In genomic region chr9:125964702-125965225, GRCh38 we compare ENCODE assay signal across 18 cellular contexts.
A peak's percentile ranks its signal among the peaks of the same experiment; 100 is the strongest.
DNase-seq lines count a peak whose midpoint lies in the region; ATAC-seq and TF ChIP-seq lines count a peak whose summit lies in the region.
"Had no signal": no experiment of that assay in that cellular context is flagged by ENCODE, and none has a peak within 500 bp of the region (broad histone marks: within the 10 kb centered on the region; RNA-seq: fewer than 3 reads in every experiment).

No MANE protein-coding gene starts in this region.

- CTCF ChIA-PET in naive thymus-derived CD4-positive, alpha-beta T cell (lab: Charles Lee) = no interaction called here

- no peaks in the 10 kb centered on the region for H3K9me3 ChIP-seq in WERI-Rb-1 (ENCODE audit: severe bottlenecking)
- H3K9me3 ChIP-seq in endodermal cell (ENCODE audit: control insufficient read depth, low read length) = no peaks in the 10 kb centered on the region
- no peaks in the 10 kb centered on the region for H3K9me3 ChIP-seq in neural cell (ENCODE audit: low read length)
- no peaks in the 10 kb centered on the region for H3K9me3 ChIP-seq in stomach smooth muscle (ENCODE audit: control insufficient read depth in 2 of 2, low read length in 2 of 2)
- no peaks in the 10 kb centered on the region for H3K9me3 ChIP-seq in naive thymus-derived CD4-positive, alpha-beta T cell (ENCODE audit: control insufficient read depth in 2 of 3, low read length in 3 of 3)
- H3K9me3 ChIP-seq: BE2C had no signal

- no peaks in the 10 kb centered on the region for H3K79me2 ChIP-seq in neural cell (replicated peaks; ENCODE audit: insufficient read depth, low read length)

- H3K36me3 Mint-ChIP-seq in endodermal cell (ENCODE audit: low read depth) = peaks cover 31% of the 10 kb centered on the region
- peaks cover 0 to 48% (median 9%) of the 10 kb centered on the region in 5 donors for H3K36me3 Mint-ChIP-seq in naive thymus-derived CD4-positive, alpha-beta T cell
- H3K36me3 Mint-ChIP-seq: IgD-negative memory B cell had no signal

- no peak for TF ChIP-seq RAD21 in neural cell (conservative IDR thresholded peaks at IDR 0.05)

- H3K4me3 Mint-ChIP-seq in endodermal cell = no peak overlapping the region
- no peak overlapping the region for H3K4me3 Mint-ChIP-seq in naive thymus-derived CD4-positive, alpha-beta T cell
- H3K4me3 Mint-ChIP-seq: CD4-positive, CD25-positive, alpha-beta regulatory T cell had no signal

- H3K9me2 ChIP-seq in neural cell (ENCODE audit: insufficient read depth, low read length) = no peaks in the 10 kb centered on the region

- POLR2A ChIA-PET in naive thymus-derived CD4-positive, alpha-beta T cell (lab: Charles Lee) = no interaction called here

- peak overlapping the region; percentile 67 for H3K27ac ChIP-seq in WERI-Rb-1
- H3K27ac ChIP-seq in endodermal cell (ENCODE audit: low read depth, low read length) = peak overlapping the region; percentile 10
- peak overlapping the region; percentile 35 for H3K27ac ChIP-seq in neural cell (ENCODE audit: low read length)
- peak overlapping the region; percentile 60 for H3K27ac ChIP-seq in stomach smooth muscle (ENCODE audit: low read length)
- no peak overlapping the region for H3K27ac ChIP-seq in naive thymus-derived CD4-positive, alpha-beta T cell (ENCODE audit: low read depth, low read length)
- H3K27ac ChIP-seq: GM23248 had no signal

- H3K27me3 ChIP-seq in WERI-Rb-1 (ENCODE audit: insufficient read depth, low read depth, severe bottlenecking) (no peaks in the 10 kb centered on the region), endodermal cell (ENCODE audit: control insufficient read depth, insufficient read depth, low read length, poor library complexity, severe bottlenecking) (no peaks in the 10 kb centered on the region), neural cell (ENCODE audit: insufficient read depth, low read depth, low read length) (no peaks in the 10 kb centered on the region), stomach smooth muscle (ENCODE audit: control insufficient read depth in 1 of 2, insufficient read depth in 2 of 2, low read length in 2 of 2) (no peaks in the 10 kb centered on the region)
- no peaks in the 10 kb centered on the region for H3K27me3 ChIP-seq in naive thymus-derived CD4-positive, alpha-beta T cell (ENCODE audit: control insufficient read depth in 2 of 2, insufficient read depth in 2 of 2, low read length in 2 of 2)
- H3K27me3 ChIP-seq: BE2C had no signal

- no peak overlapping the region for H3K4me2 ChIP-seq in neural cell (ENCODE audit: low read length)

- H3K27me3 Mint-ChIP-seq in endodermal cell (ENCODE audit: insufficient read depth) = no peaks in the 10 kb centered on the region
- no peaks in the 10 kb centered on the region for H3K27me3 Mint-ChIP-seq in naive thymus-derived CD4-positive, alpha-beta T cell
- H3K27me3 Mint-ChIP-seq: CD4-positive, CD25-positive, alpha-beta regulatory T cell; IgD-negative memory B cell had no signal

- no peak for DNase-seq in WERI-Rb-1
- no peak for DNase-seq in endodermal cell
- DNase-seq in putamen (ENCODE audit: low spot score) = no peak
- DNase-seq in activated gamma-delta T cell (lab: John Stamatoyannopoulos, UW) = no peak
- DNase-seq in mucosa of gallbladder (ENCODE audit: low spot score) = no peak
- no peak for DNase-seq in naive thymus-derived CD4-positive, alpha-beta T cell
- DNase-seq: ACHN; BE2C; C1 segment of cervical spinal cord; CD4-positive, CD25-positive, alpha-beta regulatory T cell; DMS153; GDM1; GM23248; HCEC 1CT; KBM-7 had no signal

- peaks cover 5% of the 10 kb centered on the region for H3F3A ChIP-seq in neural cell (ENCODE audit: insufficient read depth, low read length, poor library complexity, severe bottlenecking)

- TF ChIP-seq CTCF in WERI-Rb-1 (IDR thresholded peaks at IDR 0.05; ENCODE audit: low read depth, low read length) = no peak
- no peak for TF ChIP-seq CTCF in endodermal cell (conservative IDR thresholded peaks at IDR 0.05)
- TF ChIP-seq CTCF in neural cell (IDR thresholded peaks at IDR 0.05; ENCODE audit: poor library complexity, severe bottlenecking) = no peak

- H3K36me3 ChIP-seq in WERI-Rb-1 (peaks cover 52% of the 10 kb centered on the region), endodermal cell (ENCODE audit: control insufficient read depth, insufficient read depth, low read length) (peaks cover 51% of the 10 kb centered on the region), neural cell (ENCODE audit: insufficient read depth, low read length) (peaks cover 5% of the 10 kb centered on the region), stomach smooth muscle (ENCODE audit: control insufficient read depth in 2 of 2, insufficient read depth in 2 of 2, low read length in 2 of 2) (peaks cover 13 to 22% of the 10 kb centered on the region in 2 donors)
- peaks cover 0 to 18% (median 4%) of the 10 kb centered on the region in 3 experiments for H3K36me3 ChIP-seq in naive thymus-derived CD4-positive, alpha-beta T cell (ENCODE audit: control insufficient read depth in 2 of 3, insufficient read depth in 3 of 3, low read length in 3 of 3)
- H3K36me3 ChIP-seq: BE2C had no signal

- H4K20me1 ChIP-seq in neural cell (ENCODE audit: insufficient read depth) = no peaks in the 10 kb centered on the region

- intact Hi-C loops in naive thymus-derived CD4-positive, alpha-beta T cell (cut with micrococcal nuclease) = no loop called here

- no peak overlapping the region for H3K4me3 ChIP-seq in WERI-Rb-1 (ENCODE audit: low read depth, low read length)
- H3K4me3 ChIP-seq in endodermal cell (ENCODE audit: low read length) = no peak overlapping the region
- H3K4me3 ChIP-seq in neural cell (ENCODE audit: low read length) = no peak overlapping the region
- no peak overlapping the region for H3K4me3 ChIP-seq in stomach smooth muscle (ENCODE audit: low read length in 2 of 2)
- H3K4me3 ChIP-seq in naive thymus-derived CD4-positive, alpha-beta T cell (ENCODE audit: low read length) = no peak overlapping the region
- H3K4me3 ChIP-seq: GM23248 had no signal

- ATAC-seq in naive thymus-derived CD4-positive, alpha-beta T cell = no peak

- no peaks in the 10 kb centered on the region for H3K4me1 ChIP-seq in endodermal cell (ENCODE audit: control insufficient read depth, insufficient read depth, low read length)
- H3K4me1 ChIP-seq in stomach smooth muscle (ENCODE audit: control insufficient read depth, insufficient read depth, low read length) = peaks cover 25% of the 10 kb centered on the region
- H3K4me1 ChIP-seq in naive thymus-derived CD4-positive, alpha-beta T cell (ENCODE audit: control insufficient read depth in 2 of 2, insufficient read depth in 2 of 2, low read length in 2 of 2) = no peaks in the 10 kb centered on the region

- H3K9me3 Mint-ChIP-seq in endodermal cell = no peaks in the 10 kb centered on the region
- H3K9me3 Mint-ChIP-seq in naive thymus-derived CD4-positive, alpha-beta T cell = no peaks in the 10 kb centered on the region
- H3K9me3 Mint-ChIP-seq: CD4-positive, CD25-positive, alpha-beta regulatory T cell; IgD-negative memory B cell had no signal

- H3K9ac ChIP-seq in endodermal cell (ENCODE audit: extremely low read depth, low read length, poor library complexity, severe bottlenecking) (no peak overlapping the region), neural cell (ENCODE audit: low read length) (peak overlapping the region; percentile 25), stomach smooth muscle (ENCODE audit: low read length in 2 of 2) (no peak overlapping the region)
- H3K9ac ChIP-seq: GM23248 had no signal

- peaks cover 13% of the 10 kb centered on the region for H3K4me1 Mint-ChIP-seq in endodermal cell
- H3K4me1 Mint-ChIP-seq in naive thymus-derived CD4-positive, alpha-beta T cell = no peaks in the 10 kb centered on the region

- WGBS in endodermal cell (ENCODE audit: insufficient coverage in 1 of 2, insufficient read length in 1 of 2), 2 experiments = 95 to 96% methylated on average over 6 of the region's 6 CpGs

- no peak overlapping the region for H3K27ac Mint-ChIP-seq in endodermal cell
- peak overlapping the region in 2 of 9 donors; percentile 7 to 49 for H3K27ac Mint-ChIP-seq in naive thymus-derived CD4-positive, alpha-beta T cell

- H2AFZ ChIP-seq in neural cell (ENCODE audit: low read depth, low read length) = no peak overlapping the region
- H2AFZ ChIP-seq: GM23248 had no signal

- peak; percentile 45 for TF ChIP-seq EP300 in neural cell (conservative IDR thresholded peaks at IDR 0.05; ENCODE audit: poor library complexity, severe bottlenecking)

TF ChIP-seq in neural cell, 6 proteins besides CTCF, POLR2A, EP300 and RAD21:
- TF ChIP-seq TAF1 (IDR thresholded peaks at IDR 0.05; ENCODE audit: low read depth) (no peak), POLR2AphosphoS5 (IDR thresholded peaks at IDR 0.05) (peak; percentile 28)
TF ChIP-seq in neural cell: peak in this region for 1.
